Comparison of ENCODE assay signal across 8 cellular contexts in genomic region chr1:205749826-205750682, GRCh38. TPM values are rescaled to one million over a fixed set of nuclear protein-coding genes. Genes with fewer than 3 reads are reported as not detected.
A peak's percentile ranks its signal among the peaks of the same experiment; 100 is the strongest.
DNase-seq lines count a peak whose midpoint lies in the region; ATAC-seq and TF ChIP-seq lines count a peak whose summit lies in the region.

Gene NUCKS1, minus strand, starts transcription at chr1:205750182. Its CDS starts 209 bp downstream, at chr1:205749973.

- peak within 1 kb of the TSS; percentile 88 to 98 for H3K4me3 ChIP-seq in Panc1 (ENCODE audit: low read depth in 2 of 2, low read length in 2 of 2)
- H3K4me3 ChIP-seq in esophagus (ENCODE audit: low read depth in 1 of 2, low read length in 2 of 2), result peak within 1 kb of the TSS; percentile 77 to 94
- H3K4me3 ChIP-seq in mucosa of stomach (ENCODE audit: low read length), result peak within 1 kb of the TSS; percentile 66

- H3K4me3 Mint-ChIP-seq in activated T-cell treated with anti-CD3 and anti-CD28 coated beads, Interleukin-2, amount 50 U/mL, for 4 hours, result peak within 1 kb of the TSS; percentile 94

- TF ChIP-seq CTCF in Panc1 (IDR thresholded peaks at IDR 0.05), result no peak

- DNase-seq in DMS53 (lab: John Stamatoyannopoulos, UW) (peak; percentile 100), KG1 (lab: John Stamatoyannopoulos, UW) (peak; percentile 97), Panc1 (ENCODE audit: low read depth, low spot score) (peak; percentile 82)
- DNase-seq in activated T-cell treated with anti-CD3 and anti-CD28 coated beads, Interleukin-2, amount 50 U/mL, for 4 hours, result peak; percentile 93
- peak; percentile 90 to 91 for DNase-seq in stimulated activated CD8-positive, alpha-beta memory T cell treated with anti-CD3 and anti-CD28 coated beads, Interleukin-7, amount 100 ng/mL, for 1 hour (ENCODE audit: low read depth in 2 of 2)

- in situ Hi-C loops in Panc1 (cut with HindIII; ENCODE audit: low pct_unique_long_range_greater_than_20kb, low sequenced_read_pairs), result no loop called here

- CTCF ChIA-PET in Panc1 (lab: Charles Lee), result interaction anchor here (0.6 kb wide), 1 partner anchor 101 kb away, joined by 3 read pairs; no protein-coding TSS in a partner anchor

- H3K27me3 Mint-ChIP-seq in activated T-cell treated with anti-CD3 and anti-CD28 coated beads, Interleukin-2, amount 50 U/mL, for 4 hours (ENCODE audit: low read depth), result no peaks in the 10 kb centered on the region

- BruUV-seq in Panc1 (replicated peaks; lab: Mats Ljungman, UMichigan), result no TSS peak

- no peaks in the 10 kb centered on the region for H3K9me3 Mint-ChIP-seq in activated T-cell treated with anti-CD3 and anti-CD28 coated beads, Interleukin-2, amount 50 U/mL, for 4 hours

- no peaks in the 10 kb centered on the region for H3K36me3 Mint-ChIP-seq in activated T-cell treated with anti-CD3 and anti-CD28 coated beads, Interleukin-2, amount 50 U/mL, for 4 hours (ENCODE audit: insufficient read depth)

- H3K9ac ChIP-seq in mucosa of stomach (ENCODE audit: low read length), result peak within 1 kb of the TSS; percentile 85

- 1% methylated on average over 52 to 54 of the region's 54 CpGs for WGBS in esophagus, 2 donors

- POLR2A ChIA-PET in Panc1 (lab: Charles Lee), result interaction anchor here (0.8 kb wide), 1 partner anchor 23 kb away, joined by 3 read pairs; no protein-coding TSS in a partner anchor

- H3K27ac ChIP-seq in Panc1 (ENCODE audit: low read length) (peak within 1 kb of the TSS; percentile 98), esophagus (ENCODE audit: low read depth in 2 of 2, low read length in 1 of 2) (peak within 1 kb of the TSS; percentile 99)

- peaks cover 25% of the 10 kb centered on the region for H3K4me1 ChIP-seq in Panc1 (ENCODE audit: control insufficient read depth, insufficient read depth, low read length)
- H3K4me1 ChIP-seq in esophagus (ENCODE audit: control insufficient read depth in 2 of 2, insufficient read depth in 2 of 2, low read length in 1 of 2), result no peaks in the 10 kb centered on the region
- peaks cover 11% of the 10 kb centered on the region for H3K4me1 ChIP-seq in mucosa of stomach (ENCODE audit: control insufficient read depth, insufficient read depth, low read length)

- H3K27me3 ChIP-seq in Panc1 (ENCODE audit: control insufficient read depth, insufficient read depth, low read length) (no peaks in the 10 kb centered on the region), esophagus (ENCODE audit: control insufficient read depth in 1 of 2, insufficient read depth in 2 of 2, low read length in 2 of 2) (no peaks in the 10 kb centered on the region), mucosa of stomach (ENCODE audit: control insufficient read depth, insufficient read depth, low read length) (no peaks in the 10 kb centered on the region)

- ATAC-seq in GM21723 (IDR thresholded peaks at IDR 0.05; ENCODE audit: unreplicated experiment) (peak; percentile 83), Panc1 (peak; percentile 90)
- peak; percentile 85 to 86 for ATAC-seq in activated T-cell treated with anti-CD3 and anti-CD28 coated beads, Interleukin-2, amount 50 U/mL, for 4 hours

- peaks cover 4% of the 10 kb centered on the region; the same call in 1 of the 2 replicates for H3K36me3 ChIP-seq in Panc1 (ENCODE audit: control insufficient read depth, insufficient read depth, low read length)
- no peaks in the 10 kb centered on the region for H3K36me3 ChIP-seq in esophagus (ENCODE audit: control insufficient read depth in 2 of 2, insufficient read depth in 2 of 2, low read length in 1 of 2)
- H3K36me3 ChIP-seq in mucosa of stomach (ENCODE audit: control insufficient read depth, insufficient read depth, low read length), result no peaks in the 10 kb centered on the region

- intact Hi-C loops in Panc1 (cut with micrococcal nuclease; ENCODE audit: unreplicated experiment), result loop anchor here (10.0 kb wide), 1 partner anchor 1105 kb away; no protein-coding TSS in a partner anchor

- peaks cover 34% of the 10 kb centered on the region for H3K4me1 Mint-ChIP-seq in activated T-cell treated with anti-CD3 and anti-CD28 coated beads, Interleukin-2, amount 50 U/mL, for 4 hours (ENCODE audit: low read depth)

- no peaks in the 10 kb centered on the region for H3K9me3 ChIP-seq in Panc1 (ENCODE audit: control insufficient read depth, insufficient read depth, low read depth, low read length)
- H3K9me3 ChIP-seq in esophagus (ENCODE audit: control insufficient read depth in 2 of 2, insufficient read depth in 1 of 2, low read depth in 1 of 2, low read length in 1 of 2), result no peaks in the 10 kb centered on the region
- no peaks in the 10 kb centered on the region for H3K9me3 ChIP-seq in mucosa of stomach (ENCODE audit: control insufficient read depth, low read length)

RNA-seq across cellular contexts. Expression of gene NUCKS1, which starts in this region (rescaled TPM):
- total RNA-seq in Panc1 (2021; ENCODE audit: unreplicated experiment), result 210 TPM
- polyA plus RNA-seq in Panc1 (2012; ENCODE audit: insufficient read length), result 68.9 TPM
- 100 to 1,000 TPM in 1 of 3 donors, 10 to 100 TPM in 2; 84.5 to 107 (median 93.4) TPM for total RNA-seq in activated T-cell treated with anti-CD3 and anti-CD28 coated beads, Interleukin-2, amount 50 U/mL, for 4 hours
- polyA plus RNA-seq in esophagus, result 10 to 100 TPM; 25.1 to 26.5 TPM

Comparison
In these comparisons a context has a peak if more than half of its experiments do, and no peak if none do; other contexts are left out.
1. Peak in every context shown above with its lines: DNase-seq, ATAC-seq, H3K4me3 ChIP-seq and H3K27ac ChIP-seq.